ENCODE assay signal across 1 cellular context in genomic region chr17:1413281-1413791, GRCh38.
TF ChIP-seq lines count a peak whose summit lies in the region.

No MANE protein-coding gene starts in this region.

TF ChIP-seq in HepG2, 621 proteins besides CTCF, POLR2A, EP300 and RAD21 (continued from another document and continues in another):
- no peak for TF ChIP-seq FUBP1 (CRISPR knock-in tag; IDR thresholded peaks at IDR 0.05; ENCODE audit: borderline replicate concordance)
- no peak for TF ChIP-seq BCL3 (CRISPR knock-in tag; IDR thresholded peaks at IDR 0.05)
- TF ChIP-seq ZGPAT (CRISPR knock-in tag; IDR thresholded peaks at IDR 0.05), result peak; percentile 43; the same call in 1 of the 2 replicates
- TF ChIP-seq TFE3 (CRISPR knock-in tag; IDR thresholded peaks at IDR 0.05), result peak; percentile 60
- no peak for TF ChIP-seq E2F5 (CRISPR knock-in tag; conservative IDR thresholded peaks at IDR 0.05)
- TF ChIP-seq ZBTB7B (CRISPR knock-in tag; IDR thresholded peaks at IDR 0.05), result 0 out of 2 replicates have a peak, but pooled peaks have one; percentile 32
- TF ChIP-seq DDIT3 (CRISPR knock-in tag; IDR thresholded peaks at IDR 0.05), result no peak
- no peak for TF ChIP-seq PRDM10 (CRISPR knock-in tag; IDR thresholded peaks at IDR 0.05; ENCODE audit: low read depth)
- peak; percentile 18; the same call in 1 of the 2 replicates for TF ChIP-seq GATAD2A (CRISPR knock-in tag; IDR thresholded peaks at IDR 0.05)
- no peak for TF ChIP-seq CREB1 (IDR thresholded peaks at IDR 0.05)
- peak; percentile 70 for TF ChIP-seq CREB1 (CRISPR knock-in tag; IDR thresholded peaks at IDR 0.05)
- TF ChIP-seq ZNF788 (CRISPR knock-in tag; IDR thresholded peaks at IDR 0.05; ENCODE audit: borderline replicate concordance), result no peak
- no peak for TF ChIP-seq GZF1 (CRISPR knock-in tag; IDR thresholded peaks at IDR 0.05)
- no peak for TF ChIP-seq HNRNPUL1 (IDR thresholded peaks at IDR 0.05; ENCODE audit: low read depth, low read length)
- no peak for TF ChIP-seq ZNF343 (CRISPR knock-in tag; IDR thresholded peaks at IDR 0.05)
- TF ChIP-seq GLMP (CRISPR knock-in tag; IDR thresholded peaks at IDR 0.05; ENCODE audit: borderline replicate concordance), result no peak
- no peak for TF ChIP-seq ZMAT5 (CRISPR knock-in tag; IDR thresholded peaks at IDR 0.05; ENCODE audit: borderline replicate concordance, low read depth)
- peak; percentile 60; the same call in 1 of the 2 replicates for TF ChIP-seq ZMYM3 (CRISPR knock-in tag; IDR thresholded peaks at IDR 0.05)
- TF ChIP-seq ZBTB49 (CRISPR knock-in tag; IDR thresholded peaks at IDR 0.05; ENCODE audit: borderline replicate concordance), result no peak
- no peak for TF ChIP-seq GLI4 (CRISPR knock-in tag; IDR thresholded peaks at IDR 0.05; ENCODE audit: borderline replicate concordance)
- TF ChIP-seq ZNF747 (CRISPR knock-in tag; IDR thresholded peaks at IDR 0.05; ENCODE audit: borderline replicate concordance), result no peak
- TF ChIP-seq RNF2 (conservative IDR thresholded peaks at IDR 0.05; ENCODE audit: low read depth), result no peak
- TF ChIP-seq ZNF589 (CRISPR knock-in tag; conservative IDR thresholded peaks at IDR 0.05), result no peak
- peak; percentile 68; the same call in 1 of the 2 replicates for TF ChIP-seq NFIC (IDR thresholded peaks at IDR 0.05; ENCODE audit: low read length)
- 0 out of 2 replicates have a peak, but pooled peaks have one; percentile 34 for TF ChIP-seq NFYB (CRISPR knock-in tag; IDR thresholded peaks at IDR 0.05)
- no peak for TF ChIP-seq ZNF142 (CRISPR knock-in tag; IDR thresholded peaks at IDR 0.05)
- TF ChIP-seq THRA (CRISPR knock-in tag; IDR thresholded peaks at IDR 0.05; ENCODE audit: borderline replicate concordance), result 0 out of 2 replicates have a peak, but pooled peaks have one; percentile 57
- peak; percentile 58 for TF ChIP-seq MED1 (CRISPR knock-in tag; IDR thresholded peaks at IDR 0.05)
- no peak for TF ChIP-seq FOXA1 (IDR thresholded peaks at IDR 0.05)
- no peak for TF ChIP-seq FOXA1 (CRISPR knock-in tag; IDR thresholded peaks at IDR 0.05)
- no peak for TF ChIP-seq FOXP1 (IDR thresholded peaks at IDR 0.05)
- peak; percentile 46; the same call in 1 of the 2 replicates for TF ChIP-seq FOXP1 (CRISPR knock-in tag; IDR thresholded peaks at IDR 0.05)
- TF ChIP-seq ZNF101 (CRISPR knock-in tag; IDR thresholded peaks at IDR 0.05; ENCODE audit: borderline replicate concordance, low read depth), result no peak
- TF ChIP-seq PHF5A (CRISPR knock-in tag; IDR thresholded peaks at IDR 0.05; ENCODE audit: low read depth, unreplicated experiment), result peak; percentile 56
